8 cellular contexts compared by ENCODE assay signal in genomic region chr19:13031917-13032623, GRCh38. TPM values are rescaled to one million over a fixed set of nuclear protein-coding genes. Genes with fewer than 3 reads are reported as not detected.
DNase-seq lines count a peak whose midpoint lies in the region; ATAC-seq and TF ChIP-seq lines count a peak whose summit lies in the region.

No MANE protein-coding gene starts in this region.

- peak overlapping the region; percentile 49 to 73; a peak in 3 of 4 replicates for H4K8ac ChIP-seq in IMR-90 (ENCODE audit: low read depth in 2 of 2, low read length in 2 of 2)

- peak overlapping the region; percentile 62; the same call in 2 of the 3 replicates for H2BK15ac ChIP-seq in IMR-90 (ENCODE audit: low read depth, low read length)

- H3K9me3 Mint-ChIP-seq in activated naive CD8-positive, alpha-beta T cell treated with anti-CD3 and anti-CD28 coated beads, Interleukin-2, amount 50 U/mL, for 24 hours = no peaks in the 10 kb centered on the region

- H3K23ac ChIP-seq in IMR-90 (ENCODE audit: low read depth, low read length) = peak overlapping the region; percentile 90; the same call in 1 of the 2 replicates

- H3K36me3 ChIP-seq in IMR-90 (ENCODE audit: control insufficient read depth, insufficient read depth, low read length) = peaks cover 32% of the 10 kb centered on the region; the same call in 1 of the 2 replicates
- no peaks in the 10 kb centered on the region for H3K36me3 ChIP-seq in right atrium auricular region
- H3K36me3 ChIP-seq in subcutaneous abdominal adipose tissue (ENCODE audit: control insufficient read depth in 5 of 5, insufficient read depth in 5 of 5, low read length in 5 of 5) = peaks cover 0 to 22% (median 11%) of the 10 kb centered on the region in 5 donors

- no peak overlapping the region for H2AFZ ChIP-seq in IMR-90 (replicated peaks; ENCODE audit: low read length, poor library complexity)

- H3K4me3 ChIP-seq in IMR-90 (ENCODE audit: insufficient read depth, low read depth, low read length) = no peak overlapping the region
- H3K4me3 ChIP-seq in right atrium auricular region = no peak overlapping the region
- peak overlapping the region in 2 of 5 donors; percentile 24 to 26 for H3K4me3 ChIP-seq in subcutaneous abdominal adipose tissue (ENCODE audit: low read depth in 1 of 5, low read length in 5 of 5)

- H4K91ac ChIP-seq in IMR-90 (ENCODE audit: insufficient read depth, low read depth, low read length) = peak overlapping the region; percentile 78

- DNase-seq in IMR-90 (peak; percentile 58), right atrium auricular region (ENCODE audit: low spot score) (no peak), erythroblast (lab: John Stamatoyannopoulos, UW) (no peak)
- no peak for DNase-seq in activated naive CD8-positive, alpha-beta T cell treated with anti-CD3 and anti-CD28 coated beads, Interleukin-2, amount 50 U/mL, for 24 hours

- H2BK20ac ChIP-seq in IMR-90 (ENCODE audit: low read depth, low read length) = peak overlapping the region; percentile 45; the same call in 1 of the 2 replicates

- dilution Hi-C loops in IMR-90 (cut with HindIII; ENCODE audit: low sequenced_read_pairs, unreplicated experiment) = no loop called here

- H3K14ac ChIP-seq in IMR-90 (replicated peaks; ENCODE audit: low read depth, low read length) = peak overlapping the region; percentile 73

- peak overlapping the region; percentile 51 for H3K27ac ChIP-seq in IMR-90 (ENCODE audit: insufficient read depth, low read length)
- H3K27ac ChIP-seq in right atrium auricular region = peak overlapping the region; percentile 79 to 93
- H3K27ac ChIP-seq in subcutaneous abdominal adipose tissue (ENCODE audit: low read depth, low read length) = peak overlapping the region; percentile 99

- peak overlapping the region; percentile 45 for H2BK5ac ChIP-seq in IMR-90 (ENCODE audit: low read depth, low read length, poor library complexity, severe bottlenecking)

- intact Hi-C loops in IMR-90 (cut with micrococcal nuclease) = loop anchor here (5.0 kb wide), 1 partner anchor 45 kb away; no protein-coding TSS in a partner anchor

- H3K9me3 ChIP-seq in IMR-90 (ENCODE audit: control insufficient read depth, insufficient read depth, low read length) (no peaks in the 10 kb centered on the region), right atrium auricular region (no peaks in the 10 kb centered on the region), subcutaneous abdominal adipose tissue (ENCODE audit: control insufficient read depth in 5 of 5, low read length in 5 of 5) (no peaks in the 10 kb centered on the region)

- H3K27ac Mint-ChIP-seq in activated naive CD8-positive, alpha-beta T cell treated with anti-CD3 and anti-CD28 coated beads, Interleukin-2, amount 50 U/mL, for 24 hours = peak overlapping the region; percentile 8

- peak overlapping the region; percentile 72 for H4K5ac ChIP-seq in IMR-90 (ENCODE audit: low read depth, low read length)

- no peak for TF ChIP-seq POLR2A in IMR-90 (IDR thresholded peaks at IDR 0.05; ENCODE audit: low read depth, low read length)
- TF ChIP-seq POLR2A in erythroblast (IDR thresholded peaks at IDR 0.05; ENCODE audit: low read length) = no peak

- peaks cover 33% of the 10 kb centered on the region for H3K4me1 ChIP-seq in IMR-90 (ENCODE audit: control insufficient read depth, insufficient read depth, low read length)
- peaks cover 5 to 95% of the 10 kb centered on the region in 2 donors for H3K4me1 ChIP-seq in right atrium auricular region
- H3K4me1 ChIP-seq in subcutaneous abdominal adipose tissue (ENCODE audit: control insufficient read depth in 5 of 5, insufficient read depth in 5 of 5, low read length in 5 of 5) = peaks cover 20 to 100% (median 83%) of the 10 kb centered on the region in 5 donors

- H4K20me1 ChIP-seq in IMR-90 (ENCODE audit: insufficient read depth, low read length) = peaks cover 15% of the 10 kb centered on the region

- peak overlapping the region; percentile 4; the same call in 1 of the 2 replicates for H3K18ac ChIP-seq in IMR-90 (ENCODE audit: low read depth, low read length)

- H2AK9ac ChIP-seq in IMR-90 (replicated peaks; ENCODE audit: low read depth, low read length, poor library complexity) = peak overlapping the region; percentile 28

- H3K56ac ChIP-seq in IMR-90 (ENCODE audit: extremely low read depth, insufficient read depth, low read length) = peak overlapping the region; percentile 41; the same call in 1 of the 2 replicates

- in situ Hi-C loops in IMR-90 (cut with MboI; ENCODE audit: low sequenced_read_pairs) = no loop called here

- peak overlapping the region; percentile 82 for H2AK5ac ChIP-seq in IMR-90 (ENCODE audit: low read depth, low read length)

- H3K4me2 ChIP-seq in IMR-90 (ENCODE audit: low read depth, low read length) = peak overlapping the region; percentile 35; the same call in 1 of the 2 replicates

- TF ChIP-seq RAD21 in IMR-90 (IDR thresholded peaks at IDR 0.05; ENCODE audit: low read length) = no peak

- TF ChIP-seq CTCF in IMR-90 (conservative IDR thresholded peaks at IDR 0.05; ENCODE audit: low read depth, low read length) (no peak), right atrium auricular region (IDR thresholded peaks at IDR 0.05) (no peak)

- peak overlapping the region; percentile 7 for H2BK120ac ChIP-seq in IMR-90 (ENCODE audit: low read depth, low read length)

- CTCF ChIA-PET in IMR-90 (lab: Yijun Ruan, JAX) = interaction anchor here (1.8 kb wide), 1 partner anchor 29 kb away, joined by 5 read pairs; no protein-coding TSS in a partner anchor

- peak overlapping the region; percentile 85 for H3K4ac ChIP-seq in IMR-90 (ENCODE audit: low read depth, low read length)

- peaks cover 1% of the 10 kb centered on the region for H3K4me1 Mint-ChIP-seq in activated naive CD8-positive, alpha-beta T cell treated with anti-CD3 and anti-CD28 coated beads, Interleukin-2, amount 50 U/mL, for 24 hours

- peaks cover 49 to 100% of the 10 kb centered on the region in 2 experiments for H3K79me1 ChIP-seq in IMR-90 (ENCODE audit: low read depth in 1 of 2, low read length in 2 of 2)

- POLR2A ChIA-PET in IMR-90 (lab: Charles Lee; ENCODE audit: unreplicated experiment) = interaction anchor here (0.5 to 0.7 kb wide), 3 partner anchors 27 to 761 kb away, joined by 3 to 4 read pairs (median 3); no protein-coding TSS in a partner anchor

- H3K27me3 ChIP-seq in IMR-90 (ENCODE audit: control insufficient read depth, insufficient read depth, low read length) = no peaks in the 10 kb centered on the region
- no peaks in the 10 kb centered on the region for H3K27me3 ChIP-seq in right atrium auricular region
- no peaks in the 10 kb centered on the region for H3K27me3 ChIP-seq in subcutaneous abdominal adipose tissue (ENCODE audit: control insufficient read depth in 5 of 5, insufficient read depth in 4 of 5, low read length in 5 of 5)

- no peaks in the 10 kb centered on the region for H3K27me3 Mint-ChIP-seq in activated naive CD8-positive, alpha-beta T cell treated with anti-CD3 and anti-CD28 coated beads, Interleukin-2, amount 50 U/mL, for 24 hours

- ATAC-seq in IMR-90 (ENCODE audit: low read depth) = peak; percentile 44
- no peak for ATAC-seq in activated naive CD8-positive, alpha-beta T cell treated with anti-CD3 and anti-CD28 coated beads, Interleukin-2, amount 50 U/mL, for 24 hours
- ATAC-seq in HG02759 (IDR thresholded peaks at IDR 0.05; ENCODE audit: unreplicated experiment) = no peak
- no peak for ATAC-seq in GM18907 (IDR thresholded peaks at IDR 0.05; ENCODE audit: unreplicated experiment)
- ATAC-seq in GM21390 (IDR thresholded peaks at IDR 0.05; ENCODE audit: unreplicated experiment) = no peak

- H3K9ac ChIP-seq in IMR-90 (ENCODE audit: low read depth, low read length) = peak overlapping the region; percentile 46
- H3K9ac ChIP-seq in subcutaneous abdominal adipose tissue (ENCODE audit: low read length in 5 of 5) = peak overlapping the region; percentile 16 to 90 (median 83)

- no peaks in the 10 kb centered on the region for H3K36me3 Mint-ChIP-seq in activated naive CD8-positive, alpha-beta T cell treated with anti-CD3 and anti-CD28 coated beads, Interleukin-2, amount 50 U/mL, for 24 hours (ENCODE audit: low read depth)

- no TSS peak for BruUV-seq in IMR-90 (replicated peaks; lab: Mats Ljungman, UMichigan)

- no peak overlapping the region for H3K4me3 Mint-ChIP-seq in activated naive CD8-positive, alpha-beta T cell treated with anti-CD3 and anti-CD28 coated beads, Interleukin-2, amount 50 U/mL, for 24 hours

- peaks cover 29% of the 10 kb centered on the region for H3K9me1 ChIP-seq in IMR-90 (ENCODE audit: insufficient read depth, low read length)

- no CpG with 5 or more reads among the region's 12 CpGs for WGBS in IMR-90 (ENCODE audit: extremely low coverage in 2 of 2, insufficient read length in 1 of 2), 2 experiments

TF ChIP-seq in IMR-90, 13 proteins besides CTCF, POLR2A, EP300 and RAD21:
- TF ChIP-seq NFE2L2 (IDR thresholded peaks at IDR 0.05; ENCODE audit: low read depth, low read length) (no peak), BHLHE40 (IDR thresholded peaks at IDR 0.05; ENCODE audit: low read depth, low read length) (peak; percentile 66; the same call in 1 of the 2 replicates), ELK1 (IDR thresholded peaks at IDR 0.05; ENCODE audit: borderline replicate concordance, low read depth, low read length) (no peak), CEBPB (IDR thresholded peaks at IDR 0.05; ENCODE audit: low read depth, low read length) (peak; percentile 21; the same call in 1 of the 2 replicates), RFX5 (IDR thresholded peaks at IDR 0.05; ENCODE audit: low read depth, low read length) (no peak), FOS (IDR thresholded peaks at IDR 0.05; ENCODE audit: low read depth, low read length) (no peak), CHD1 (IDR thresholded peaks at IDR 0.05; ENCODE audit: low read depth, low read length) (no peak)

RNA-seq across cellular contexts. Expression of gene NFIX, which starts 36.8 kb away (rescaled TPM):
- total RNA-seq in IMR-90 (2012; rRNA removed) (10.0 and 10.2 TPM in 2 replicates), right atrium auricular region (10 to 100 TPM; 56.5 to 69.8 TPM)
- polyA plus RNA-seq in IMR-90 (2012; rRNA removed) = 46.9 and 47.7 TPM in 2 replicates
- polyA plus RNA-seq in IMR-90 (2012; cell fraction: cytosol; rRNA removed) = 34.3 and 53.4 TPM in 2 replicates
- 34.8 and 48.3 TPM in 2 replicates for polyA plus RNA-seq in IMR-90 (2012; cell fraction: nucleus; rRNA removed; ENCODE audit: low replicate concordance)
